Comparison of ENCODE assay signal across 20 cellular contexts in genomic region chr4:137587796-137588195, GRCh38. TPM values are rescaled to one million over a fixed set of nuclear protein-coding genes. Genes with fewer than 3 reads are reported as not detected.
"Had no signal": no experiment of that assay in that cellular context is flagged by ENCODE, and none has a peak within 500 bp of the region (broad histone marks: within the 10 kb centered on the region; RNA-seq: fewer than 3 reads in every experiment).

No MANE protein-coding gene starts in this region.

- H3K36me3 ChIP-seq: heart left ventricle, left ventricle myocardium inferior, lower lobe of right lung, right lobe of liver, tibial artery, upper lobe of left lung, uterus had no signal

- H3K4me3 ChIP-seq: heart left ventricle, left ventricle myocardium inferior, lower lobe of right lung, psoas muscle, right lobe of liver, tibial artery, upper lobe of left lung, uterus had no signal

- H3K4me1 ChIP-seq: heart left ventricle, left ventricle myocardium inferior, lower lobe of right lung, psoas muscle, right lobe of liver, tibial artery, upper lobe of left lung, uterus had no signal

- H3K9me3 ChIP-seq: heart left ventricle, left ventricle myocardium inferior, lower lobe of right lung, psoas muscle, right lobe of liver, tibial artery, upper lobe of left lung, uterus had no signal

- ATAC-seq: esophagus mucosa; heart left ventricle; lower lobe of right lung; natural killer cell treated with Interleukin-12 subunit alpha and Interleukin-12 subunit beta and Interleukin-15 and Interleukin-18, amount 100 ng/mL, for 72 hours; psoas muscle; right lobe of liver; stimulated activated effector memory CD8-positive, alpha-beta T cell treated with anti-CD3 and anti-CD28 coated beads, Interleukin-12 subunit alpha, Interleukin-12 subunit beta, amount 100 ng/mL, for 72 hours had no signal

- H3K27ac ChIP-seq: heart left ventricle, left ventricle myocardium inferior, lower lobe of right lung, psoas muscle, right lobe of liver, tibial artery, upper lobe of left lung, uterus had no signal

- H3K27me3 ChIP-seq: heart left ventricle, right lobe of liver, tibial artery, upper lobe of left lung, uterus had no signal

- DNase-seq: effector memory CD4-positive, alpha-beta T cell; heart left ventricle; hippocampal formation; left ventricle myocardium inferior; lower lobe of right lung; midbrain; psoas muscle; retina; right lobe of liver; stimulated activated CD4-positive, alpha-beta T cell treated with anti-CD3 and anti-CD28 coated beads, Interleukin-4, amount 100 ng/mL, for 1 hour; stimulated activated CD8-positive, alpha-beta memory T cell treated with anti-CD3 and anti-CD28 coated beads, Interleukin-4, amount 100 ng/mL, for 48 hours; tibial artery; upper lobe of left lung; uterus had no signal

- FAIRE-seq: endometrium, frontal cortex, islet of Langerhans had no signal

RNA-seq across cellular contexts. Expression of gene PCDH18, which starts 55.5 kb away (rescaled TPM):
- total RNA-seq: natural killer cell treated with Interleukin-12 subunit alpha and Interleukin-12 subunit beta and Interleukin-15 and Interleukin-18, amount 100 ng/mL, for 72 hours had no signal
